ENCODE assay signal across 22 cellular contexts in genomic region chr3:50182533-50183099, GRCh38. TPM values are rescaled to one million over a fixed set of nuclear protein-coding genes. Genes with fewer than 3 reads are reported as not detected.
"Had no signal": no experiment of that assay in that cellular context is flagged by ENCODE, and none has a peak within 500 bp of the region (broad histone marks: within the 10 kb centered on the region; RNA-seq: fewer than 3 reads in every experiment).

No MANE protein-coding gene starts in this region.

- FAIRE-seq: astrocyte, RCC 7860 had no signal

- DNase-seq: activated B cell treated with CpG ODN at 0.5 μM for 24 hours; activated CD4-positive, alpha-beta T cell treated with anti-CD3 and anti-CD28 coated beads for 1 hour; activated CD4-positive, alpha-beta T cell treated with anti-CD3 and anti-CD28 coated beads, Interleukin-2, amount 10 ng/mL, durations not matched to agents 24 days and 14 days; activated CD4-positive, alpha-beta T cell treated with anti-CD3 and anti-CD28 coated beads, Interleukin-2, amount 50 U/mL, for 48 hours; activated CD8-positive, alpha-beta memory T cell treated with anti-CD3 and anti-CD28 coated beads, Interleukin-2, amount 10 ng/mL, durations not matched to agents 7 days and 5 days; activated effector memory CD4-positive, alpha-beta T cell treated with Interleukin-2 at 50 U/mL for 16 hours; activated naive CD4-positive, alpha-beta T cell; activated naive CD8-positive, alpha-beta T cell treated with anti-CD3 and anti-CD28 coated beads, Interleukin-2, amount 50 U/mL, for 24 hours; activated T-cell treated with anti-CD3 and anti-CD28 coated beads, Interleukin-2, amount 50 U/mL, for 24 hours; amniotic stem cell; Karpas-422; NCI-H1105 treated with DMSO at 0.1 percent for 48 hours; NCI-H1436 treated with DMSO at 0.1 percent for 48 hours; NCI-H187; NCI-H2081; NCI-H446; NCI-H524; SHP77 treated with DMSO at 0.1 percent for 48 hours had no signal

- ATAC-seq: activated CD8-positive, alpha-beta memory T cell treated with anti-CD3 and anti-CD28 coated beads, Interleukin-2, amount 10 ng/mL, durations not matched to agents 7 days and 5 days; activated naive CD8-positive, alpha-beta T cell treated with anti-CD3 and anti-CD28 coated beads, Interleukin-2, amount 50 U/mL, for 24 hours had no signal

RNA-seq across cellular contexts. Expression of gene GNAT1, which starts 8.8 kb away (rescaled TPM):
- total RNA-seq: activated B cell treated with CpG ODN at 0.5 μM for 24 hours; activated CD4-positive, alpha-beta T cell treated with anti-CD3 and anti-CD28 coated beads, Interleukin-2, amount 10 ng/mL, durations not matched to agents 24 days and 14 days; activated CD8-positive, alpha-beta memory T cell treated with anti-CD3 and anti-CD28 coated beads, Interleukin-2, amount 10 ng/mL, durations not matched to agents 7 days and 5 days; activated T-helper 1 cell treated with anti-CD3 and anti-CD28 coated beads, Interleukin-12 subunit alpha, Interleukin-12 subunit beta, Interleukin-2, Interleukin-4 antibody, amounts not matched to agents 30 ng/mL and 10 ng/mL and 1 ng/mL, durations not matched to agents 14 hours and 24 hours and 36 hours; astrocyte; SK-MEL-5 had no signal

RNA-seq across cellular contexts. Expression of gene SLC38A3, which starts 22.5 kb away (rescaled TPM):
- total RNA-seq: activated B cell treated with CpG ODN at 0.5 μM for 24 hours; activated CD4-positive, alpha-beta T cell treated with anti-CD3 and anti-CD28 coated beads, Interleukin-2, amount 10 ng/mL, durations not matched to agents 24 days and 14 days; activated CD8-positive, alpha-beta memory T cell treated with anti-CD3 and anti-CD28 coated beads, Interleukin-2, amount 10 ng/mL, durations not matched to agents 7 days and 5 days; activated T-helper 1 cell treated with anti-CD3 and anti-CD28 coated beads, Interleukin-12 subunit alpha, Interleukin-12 subunit beta, Interleukin-2, Interleukin-4 antibody, amounts not matched to agents 30 ng/mL and 10 ng/mL and 1 ng/mL, durations not matched to agents 14 hours and 24 hours and 36 hours had no signal

RNA-seq across cellular contexts. Expression of gene SEMA3F, which starts 27.5 kb away (rescaled TPM):
- total RNA-seq: activated B cell treated with CpG ODN at 0.5 μM for 24 hours had no signal
